ENCODE assay signal across 7 cellular contexts in genomic region chr2:124713969-124714368, GRCh38.
"Had no signal": no experiment of that assay in that cellular context is flagged by ENCODE, and none has a peak within 500 bp of the region (broad histone marks: within the 10 kb centered on the region; RNA-seq: fewer than 3 reads in every experiment).

No MANE protein-coding gene starts in this region.

- ATAC-seq: HepG2, K562 had no signal

- H3K4me3 ChIP-seq: K562 had no signal

- DNase-seq: IMR-90, KBM-7, KG1 had no signal

- H3K27ac ChIP-seq: HL-60 had no signal

- FAIRE-seq: HepG2, HTR-8/SVneo, K562 had no signal
